In genomic region chr15:43420435-43420834, GRCh38 we compare ENCODE assay signal across 13 cellular contexts. TPM values are rescaled to one million over a fixed set of nuclear protein-coding genes. Genes with fewer than 3 reads are reported as not detected.
A peak's percentile ranks its signal among the peaks of the same experiment; 100 is the strongest.
DNase-seq lines count a peak whose midpoint lies in the region; TF ChIP-seq lines count a peak whose summit lies in the region.
"Had no signal": no experiment of that assay in that cellular context is flagged by ENCODE, and none has a peak within 500 bp of the region (broad histone marks: within the 10 kb centered on the region; RNA-seq: fewer than 3 reads in every experiment).

No MANE protein-coding gene starts in this region.

- H2BK5ac ChIP-seq in trophoblast cell (ENCODE audit: low read depth, low read length, poor library complexity) = no peak overlapping the region

- DNase-seq in BE2C (peak; percentile 22), OCI-LY7 (ENCODE audit: low spot score) (no peak), endothelial cell (ENCODE audit: low spot score) (no peak), trophoblast cell (peak; percentile 16 to 30), WERI-Rb-1 (no peak), NCI-H1417 (lab: John Stamatoyannopoulos, UW) (no peak), osteoblast (ENCODE audit: insufficient read length, low spot score, missing footprints) (no peak)
- DNase-seq: Caco-2; CD8-positive, alpha-beta memory T cell; DND-41; GDM1; GOT3; H9 had no signal

- no peak overlapping the region for H2AK5ac ChIP-seq in trophoblast cell (ENCODE audit: low read length)

- H3K4me2 ChIP-seq in OCI-LY7 (ENCODE audit: low read length) (no peak overlapping the region), trophoblast cell (ENCODE audit: low read length) (no peak overlapping the region), osteoblast (ENCODE audit: insufficient read depth, low read length) (no peak overlapping the region)

- H4K8ac ChIP-seq in trophoblast cell (ENCODE audit: low read depth, low read length) = no peak overlapping the region

- CTCF ChIA-PET in OCI-LY7 (lab: Charles Lee; ENCODE audit: unreplicated experiment) = no interaction called here

- POLR2A ChIA-PET in OCI-LY7 (lab: Charles Lee) = interaction anchor here (1.5 kb wide), 1 partner anchor 24 kb away, joined by 7 read pairs; no protein-coding TSS in a partner anchor

- no peaks in the 10 kb centered on the region for H3K9me3 ChIP-seq in BE2C
- H3K9me3 ChIP-seq in OCI-LY7 (ENCODE audit: low read length) = no peaks in the 10 kb centered on the region
- H3K9me3 ChIP-seq in trophoblast cell (ENCODE audit: insufficient read depth, low read depth, low read length) = no peaks in the 10 kb centered on the region
- H3K9me3 ChIP-seq in WERI-Rb-1 (ENCODE audit: severe bottlenecking) = no peaks in the 10 kb centered on the region
- no peaks in the 10 kb centered on the region for H3K9me3 ChIP-seq in osteoblast (ENCODE audit: low read depth, low read length)
- H3K9me3 ChIP-seq: Caco-2 had no signal

- H3K27ac Mint-ChIP-seq in endothelial cell (ENCODE audit: unreplicated experiment) = no peak overlapping the region
- H3K27ac Mint-ChIP-seq: H9 had no signal

- H4K12ac ChIP-seq in trophoblast cell (ENCODE audit: low read depth, low read length) = no peak overlapping the region

- H4K91ac ChIP-seq in trophoblast cell (ENCODE audit: low read depth, low read length) = no peak overlapping the region

- H2AFZ ChIP-seq in OCI-LY7 (ENCODE audit: low read length) (no peak overlapping the region), trophoblast cell (ENCODE audit: insufficient read depth, low read length, poor library complexity) (no peak overlapping the region), osteoblast (ENCODE audit: low read length) (no peak overlapping the region)

- no peak overlapping the region for H3K23ac ChIP-seq in trophoblast cell (ENCODE audit: low read length)

- H3K18ac ChIP-seq in trophoblast cell (ENCODE audit: low read length) = no peak overlapping the region

- H3K36me3 Mint-ChIP-seq in endothelial cell (ENCODE audit: low read depth, unreplicated experiment) = peaks cover 44% of the 10 kb centered on the region

- H3K9me2 ChIP-seq in OCI-LY7 (ENCODE audit: insufficient read depth, low read length) = no peaks in the 10 kb centered on the region

- no peak overlapping the region for H3K4ac ChIP-seq in trophoblast cell (ENCODE audit: low read depth, low read length)

- H3K27me3 ChIP-seq in BE2C (no peaks in the 10 kb centered on the region), trophoblast cell (ENCODE audit: insufficient read depth, low read length) (no peaks in the 10 kb centered on the region), WERI-Rb-1 (ENCODE audit: insufficient read depth, low read depth, severe bottlenecking) (no peaks in the 10 kb centered on the region), osteoblast (ENCODE audit: insufficient read depth, low read length) (no peaks in the 10 kb centered on the region)

- H4K20me1 ChIP-seq in OCI-LY7 (ENCODE audit: insufficient read depth, low read length) = no peaks in the 10 kb centered on the region
- peaks cover 7% of the 10 kb centered on the region for H4K20me1 ChIP-seq in osteoblast (ENCODE audit: insufficient read depth, low read length)

- H3K27me3 Mint-ChIP-seq in endothelial cell (ENCODE audit: unreplicated experiment) = peaks cover 2% of the 10 kb centered on the region
- H3K27me3 Mint-ChIP-seq: CD8-positive, alpha-beta memory T cell had no signal

- H3K4me1 ChIP-seq in BE2C (no peaks in the 10 kb centered on the region), OCI-LY7 (ENCODE audit: insufficient read depth, low read length, poor library complexity, severe bottlenecking) (no peaks in the 10 kb centered on the region), trophoblast cell (ENCODE audit: control insufficient read depth in 1 of 2, insufficient read depth in 2 of 2, low read length in 2 of 2) (no peaks in the 10 kb centered on the region), osteoblast (ENCODE audit: insufficient read depth, low read length) (no peaks in the 10 kb centered on the region)
- H3K4me1 ChIP-seq: Caco-2 had no signal

- H3K14ac ChIP-seq in trophoblast cell (ENCODE audit: low read length) = no peak overlapping the region

- intact Hi-C loops in OCI-LY7 (cut with micrococcal nuclease; ENCODE audit: unreplicated experiment) = no loop called here

- H3K4me3 ChIP-seq in BE2C (ENCODE audit: low read depth, low read length) (no peak overlapping the region), OCI-LY7 (ENCODE audit: low read depth, low read length, poor library complexity, severe bottlenecking) (no peak overlapping the region), trophoblast cell (ENCODE audit: low read depth, low read length) (no peak overlapping the region), WERI-Rb-1 (ENCODE audit: low read depth, low read length) (no peak overlapping the region), osteoblast (ENCODE audit: insufficient read depth, low read length) (no peak overlapping the region)

- H3K9me3 Mint-ChIP-seq in endothelial cell (ENCODE audit: unreplicated experiment) = no peaks in the 10 kb centered on the region
- H3K9me3 Mint-ChIP-seq: CD8-positive, alpha-beta memory T cell; H9 had no signal

- H3K36me3 ChIP-seq in BE2C (peaks cover 69% of the 10 kb centered on the region), OCI-LY7 (ENCODE audit: insufficient read depth, low read length) (peaks cover 95% of the 10 kb centered on the region), trophoblast cell (ENCODE audit: control insufficient read depth in 1 of 2, insufficient read depth in 2 of 2, low read length in 2 of 2) (peaks cover 22 to 41% of the 10 kb centered on the region in 2 experiments), WERI-Rb-1 (peaks cover 82% of the 10 kb centered on the region), osteoblast (ENCODE audit: insufficient read depth, low read length) (peaks cover 69% of the 10 kb centered on the region)

- H2BK120ac ChIP-seq in trophoblast cell (ENCODE audit: insufficient read depth, low read length, poor library complexity) = no peak overlapping the region

- H3K79me2 ChIP-seq in OCI-LY7 (ENCODE audit: insufficient read depth, low read depth, low read length) (no peaks in the 10 kb centered on the region), trophoblast cell (ENCODE audit: control insufficient read depth, insufficient read depth, low read length, poor library complexity) (no peaks in the 10 kb centered on the region), osteoblast (ENCODE audit: insufficient read depth, low read length) (no peaks in the 10 kb centered on the region)

- H3K9ac ChIP-seq in trophoblast cell (ENCODE audit: low read length) = no peak overlapping the region

- H3K4me1 Mint-ChIP-seq in endothelial cell (ENCODE audit: unreplicated experiment) = peaks cover 21% of the 10 kb centered on the region
- H3K4me1 Mint-ChIP-seq: H9 had no signal

- peak overlapping the region; percentile 1 for H3K4me3 Mint-ChIP-seq in endothelial cell (ENCODE audit: unreplicated experiment)
- H3K4me3 Mint-ChIP-seq: H9 had no signal

- TSS peak; percentile 14 for BruUV-seq in OCI-LY7 (replicated peaks; lab: Mats Ljungman, UMichigan)

- H2BK12ac ChIP-seq in trophoblast cell (ENCODE audit: low read length) = no peak overlapping the region

- WGBS in trophoblast cell (ENCODE audit: extremely low coverage, insufficient coverage, insufficient read length) = no CpG with 5 or more reads among the region's 10 CpGs

- H3K27ac ChIP-seq in OCI-LY7 (ENCODE audit: low read depth, low read length, poor library complexity, severe bottlenecking) = no peak overlapping the region
- H3K27ac ChIP-seq in trophoblast cell (ENCODE audit: low read depth, low read length) = no peak overlapping the region
- H3K27ac ChIP-seq in WERI-Rb-1 = no peak overlapping the region
- no peak overlapping the region for H3K27ac ChIP-seq in osteoblast (ENCODE audit: low read depth, low read length)

- TF ChIP-seq CTCF in BE2C (IDR thresholded peaks at IDR 0.05; ENCODE audit: low read depth, low read length) (no peak), OCI-LY7 (conservative IDR thresholded peaks at IDR 0.05; ENCODE audit: low read length) (no peak), endothelial cell (IDR thresholded peaks at IDR 0.05; ENCODE audit: unreplicated experiment) (no peak), WERI-Rb-1 (IDR thresholded peaks at IDR 0.05; ENCODE audit: low read depth, low read length) (no peak), osteoblast (IDR thresholded peaks at IDR 0.05; ENCODE audit: extremely low read depth, low read depth, low read length) (no peak)

- H3K79me1 ChIP-seq in trophoblast cell (ENCODE audit: low read length) = no peaks in the 10 kb centered on the region

RNA-seq across cellular contexts. Expression of gene TUBGCP4, which starts 49.5 kb away (rescaled TPM):
- 19.7 TPM for polyA plus RNA-seq in BE2C (2012; ENCODE audit: insufficient read depth, insufficient read length, low read depth)
- 31.4 and 36.0 TPM in 2 replicates for total RNA-seq in OCI-LY7 (2014; rRNA removed; shearing (Covaris generic))
- total RNA-seq in OCI-LY7 (2022) (43.9 and 44.9 TPM in 2 replicates), endothelial cell (ENCODE audit: unreplicated experiment) (14.6 TPM), osteoblast (8.8 and 10.5 TPM in 2 replicates)
- polyA plus RNA-seq in trophoblast cell (2013) = 8.9 and 9.6 TPM in 2 replicates

RNA-seq across cellular contexts. Expression of gene ZSCAN29, which starts 49.6 kb away (rescaled TPM):
- polyA plus RNA-seq in BE2C (2012; ENCODE audit: insufficient read depth, insufficient read length, low read depth) = 17.1 TPM
- total RNA-seq in OCI-LY7 (2014; rRNA removed; shearing (Covaris generic)) = 70.6 and 73.7 TPM in 2 replicates
- total RNA-seq in OCI-LY7 (2022) = 30.2 and 34.5 TPM in 2 replicates
- 45.5 TPM for total RNA-seq in endothelial cell (ENCODE audit: unreplicated experiment)
- 13.8 and 14.2 TPM in 2 replicates for polyA plus RNA-seq in trophoblast cell (2013)
- 29.5 and 33.7 TPM in 2 replicates for total RNA-seq in osteoblast

Comparison
In these comparisons a context has a peak if more than half of its experiments do, and no peak if none do; other contexts are left out.
1. DNase-seq: peak in BE2C (single experiment) and trophoblast cell (2 of 2); none in OCI-LY7 (single experiment), endothelial cell (single experiment), WERI-Rb-1 (single experiment), NCI-H1417 (0 of 3) and osteoblast (single experiment).